Comparison of ENCODE assay signal across 8 cellular contexts in genomic region chr13:44576396-44577235, GRCh38. TPM values are rescaled to one million over a fixed set of nuclear protein-coding genes. Genes with fewer than 3 reads are reported as not detected.
DNase-seq lines count a peak whose midpoint lies in the region; ATAC-seq and TF ChIP-seq lines count a peak whose summit lies in the region.

No MANE protein-coding gene starts in this region.

- peaks cover 20% of the 10 kb centered on the region for H3K4me1 Mint-ChIP-seq in T-helper 1 cell treated with Interleukin-12 subunit alpha and Interleukin-12 subunit beta and Interleukin-4 antibody, amounts not matched to agents 30 μg/mL and 1 μg/mL, for 36 hours (ENCODE audit: low read depth)

- intact Hi-C loops in breast epithelium (cut with DNase I; ENCODE audit: low total_unique reads): no loop called here

- H3K36me3 ChIP-seq in breast epithelium: no peaks in the 10 kb centered on the region

- H3K27ac Mint-ChIP-seq in T-helper 1 cell treated with Interleukin-12 subunit alpha and Interleukin-12 subunit beta and Interleukin-4 antibody, amounts not matched to agents 30 μg/mL and 1 μg/mL, for 36 hours: peak overlapping the region; percentile 82

- no peak for TF ChIP-seq POLR2A in breast epithelium (IDR thresholded peaks at IDR 0.05)

- H3K4me3 Mint-ChIP-seq in T-helper 1 cell treated with Interleukin-12 subunit alpha and Interleukin-12 subunit beta and Interleukin-4 antibody, amounts not matched to agents 30 μg/mL and 1 μg/mL, for 36 hours: peak overlapping the region; percentile 90

- H3K4me1 ChIP-seq in breast epithelium: no peaks in the 10 kb centered on the region

- H3K27me3 Mint-ChIP-seq in T-helper 1 cell treated with Interleukin-12 subunit alpha and Interleukin-12 subunit beta and Interleukin-4 antibody, amounts not matched to agents 30 μg/mL and 1 μg/mL, for 36 hours (ENCODE audit: low read depth): peaks cover 55% of the 10 kb centered on the region

- H3K9me3 ChIP-seq in breast epithelium: no peaks in the 10 kb centered on the region

- no peak for TF ChIP-seq CTCF in breast epithelium (IDR thresholded peaks at IDR 0.05)

- peaks cover 10% of the 10 kb centered on the region for H3K36me3 Mint-ChIP-seq in T-helper 1 cell treated with Interleukin-12 subunit alpha and Interleukin-12 subunit beta and Interleukin-4 antibody, amounts not matched to agents 30 μg/mL and 1 μg/mL, for 36 hours (ENCODE audit: low read depth)

- DNase-seq in NCI-H146 (lab: John Stamatoyannopoulos, UW): peak; percentile 63
- no peak for DNase-seq in NCI-H146 treated with DMSO at 0.1 percent for 48 hours (lab: John Stamatoyannopoulos, UW; ENCODE audit: unreplicated experiment)
- no peak for DNase-seq in breast epithelium (ENCODE audit: low spot score in 2 of 2)
- DNase-seq in stimulated activated CD4-positive, alpha-beta T cell treated with anti-CD3 and anti-CD28 coated beads, Interleukin-4, amount 100 ng/mL, for 48 hours (ENCODE audit: low read depth in 2 of 2): peak; percentile 11 to 15
- no peak for DNase-seq in OCI-M2 (lab: John Stamatoyannopoulos, UW; ENCODE audit: unreplicated experiment)

- H3K27ac ChIP-seq in breast epithelium: peak overlapping the region; percentile 97 to 99
- H3K27ac ChIP-seq in layer of hippocampus (ENCODE audit: low read depth, low read length): peak overlapping the region; percentile 94

- peak overlapping the region; percentile 86 to 95 (median 89) for H3K4me3 ChIP-seq in breast epithelium

- ATAC-seq in HG02981 (IDR thresholded peaks at IDR 0.05; ENCODE audit: unreplicated experiment): peak; percentile 8

- H3K27me3 ChIP-seq in breast epithelium (no peaks in the 10 kb centered on the region), layer of hippocampus (ENCODE audit: control insufficient read depth, insufficient read depth, low read length) (no peaks in the 10 kb centered on the region)

- H3K9me3 Mint-ChIP-seq in T-helper 1 cell treated with Interleukin-12 subunit alpha and Interleukin-12 subunit beta and Interleukin-4 antibody, amounts not matched to agents 30 μg/mL and 1 μg/mL, for 36 hours: no peaks in the 10 kb centered on the region

RNA-seq across cellular contexts. Expression of gene TSC22D1, which starts 0.5 kb away (rescaled TPM):
- 100 to 1,000 TPM in 2 of 3 donors, 10 to 100 TPM in 1; 74.2 to 235 (median 232) TPM for total RNA-seq in breast epithelium

Comparison
In these comparisons a context has a peak if more than half of its experiments do, and no peak if none do; other contexts are left out.
1. DNase-seq: peak in NCI-H146 (single experiment) and stimulated activated CD4-positive, alpha-beta T cell treated with anti-CD3 and anti-CD28 coated beads, Interleukin-4, amount 100 ng/mL, for 48 hours (2 of 2); none in NCI-H146 treated with DMSO at 0.1 percent for 48 hours (single experiment), breast epithelium (0 of 2) and OCI-M2 (single experiment).